9 cellular contexts compared by ENCODE assay signal in genomic region chr17:44221072-44221861, GRCh38. TPM values are rescaled to one million over a fixed set of nuclear protein-coding genes. Genes with fewer than 3 reads are reported as not detected.
DNase-seq lines count a peak whose midpoint lies in the region; ATAC-seq and TF ChIP-seq lines count a peak whose summit lies in the region.
"Had no signal": no experiment of that assay in that cellular context is flagged by ENCODE, and none has a peak within 500 bp of the region (broad histone marks: within the 10 kb centered on the region; RNA-seq: fewer than 3 reads in every experiment).

No MANE protein-coding gene starts in this region.

- TF ChIP-seq CTCF in GM10266 (IDR thresholded peaks at IDR 0.05; ENCODE audit: control insufficient read depth, insufficient read depth, low read depth, missing control alignments) (no peak), SU-DHL-6 (IDR thresholded peaks at IDR 0.05; ENCODE audit: insufficient read depth, low read length, poor library complexity, severe bottlenecking) (no peak), heart right ventricle (IDR thresholded peaks at IDR 0.05) (peak in 2 of 9 donors; percentile 4 to 11), parathyroid adenoma (IDR thresholded peaks at IDR 0.05) (no peak)

- ATAC-seq in heart right ventricle (peak; percentile 23 to 69 (median 53)), HG02852 (IDR thresholded peaks at IDR 0.05; ENCODE audit: unreplicated experiment) (no peak), GM18858 (IDR thresholded peaks at IDR 0.05; ENCODE audit: unreplicated experiment) (no peak)

- H3K27ac ChIP-seq in SU-DHL-6 (ENCODE audit: low read depth, low read length), result peak overlapping the region; percentile 95
- peak overlapping the region; percentile 98 to 100 (median 100) for H3K27ac ChIP-seq in heart right ventricle
- H3K27ac ChIP-seq in parathyroid adenoma, result peak overlapping the region; percentile 94

- DNase-seq in GM10266 (ENCODE audit: extremely low spot score), result peak; percentile 83
- DNase-seq in NCI-H1417 treated with DMSO at 0.1 percent for 48 hours (lab: John Stamatoyannopoulos, UW), result peak; percentile 51
- DNase-seq in amniotic epithelial cell (ENCODE audit: low read depth), result peak; percentile 81
- DNase-seq in heart right ventricle, result peak; percentile 84 to 86

- H3K4me1 ChIP-seq in heart right ventricle (peaks cover 11 to 49% (median 45%) of the 10 kb centered on the region in 9 donors), parathyroid adenoma (peaks cover 25% of the 10 kb centered on the region)

- 0% methylated on average over 54 of the region's 54 CpGs for WGBS in heart right ventricle, 2 donors

- H4K20me1 ChIP-seq in SU-DHL-6 (ENCODE audit: low read depth, low read length), result no peaks in the 10 kb centered on the region

- no peaks in the 10 kb centered on the region for H3K27me3 ChIP-seq in SU-DHL-6 (ENCODE audit: low read length)
- no peaks in the 10 kb centered on the region for H3K27me3 ChIP-seq in heart right ventricle
- H3K27me3 ChIP-seq in parathyroid adenoma (ENCODE audit: control insufficient read depth, insufficient read depth, low read length), result no peaks in the 10 kb centered on the region

- peaks cover 19% of the 10 kb centered on the region for H3F3A ChIP-seq in SU-DHL-6 (ENCODE audit: insufficient read depth)

- H3K9me3 ChIP-seq in SU-DHL-6 (ENCODE audit: insufficient read depth, low read length) (no peaks in the 10 kb centered on the region), heart right ventricle (no peaks in the 10 kb centered on the region), parathyroid adenoma (ENCODE audit: control insufficient read depth, low read length) (no peaks in the 10 kb centered on the region)

- H2AFZ ChIP-seq in SU-DHL-6 (ENCODE audit: low read depth, low read length, severe bottlenecking) (peak overlapping the region; percentile 23), parathyroid adenoma (peak overlapping the region; percentile 82)

- peak overlapping the region; percentile 93 for H3K9ac ChIP-seq in SU-DHL-6 (ENCODE audit: low read length)
- peak overlapping the region; percentile 73 for H3K9ac ChIP-seq in parathyroid adenoma

- peak overlapping the region; percentile 83 for H3K4me2 ChIP-seq in SU-DHL-6 (ENCODE audit: low read depth, low read length, poor library complexity, severe bottlenecking)
- H3K4me2 ChIP-seq in parathyroid adenoma (ENCODE audit: low read length), result peak overlapping the region; percentile 100

- no peaks in the 10 kb centered on the region for H3K36me3 ChIP-seq in SU-DHL-6 (ENCODE audit: low read length)
- H3K36me3 ChIP-seq in heart right ventricle, result peaks cover 0 to 12% (median 5%) of the 10 kb centered on the region in 9 donors
- H3K36me3 ChIP-seq in parathyroid adenoma (ENCODE audit: control insufficient read depth, insufficient read depth, low read length), result no peaks in the 10 kb centered on the region

- H3K9me2 ChIP-seq in SU-DHL-6 (replicated peaks; ENCODE audit: insufficient read depth, low read length), result no peaks in the 10 kb centered on the region

- intact Hi-C loops in heart right ventricle (cut with DNase I), result loop anchor here in 5 of 10 donors (1.0 to 10.0 kb wide), 5 partner anchors 54 to 104 kb away; partner anchors contain the start of gene SLC25A39 (in 3 of the 5)

- H3K4me3 ChIP-seq in SU-DHL-6 (ENCODE audit: insufficient read depth, low read length, poor library complexity, severe bottlenecking) (peak overlapping the region; percentile 66), heart right ventricle (peak overlapping the region; percentile 47 to 98 (median 92)), parathyroid adenoma (ENCODE audit: low read depth, low read length) (peak overlapping the region; percentile 96)

- H3K79me2 ChIP-seq in SU-DHL-6 (ENCODE audit: insufficient read depth, low read length) (peaks cover 25% of the 10 kb centered on the region), parathyroid adenoma (peaks cover 17% of the 10 kb centered on the region)

RNA-seq across cellular contexts. Expression of gene UBTF, which starts 1.8 kb away (rescaled TPM):
- 10 to 100 TPM; 35.9 to 56.3 (median 42.5) TPM for total RNA-seq in heart right ventricle
- 10 to 100 TPM; 30.8 to 34.4 TPM for polyA plus RNA-seq in heart right ventricle

RNA-seq across cellular contexts. Expression of gene ATXN7L3, which starts 21.6 kb away (rescaled TPM):
- 10 to 100 TPM; 23.7 to 40.6 (median 32.4) TPM for total RNA-seq in heart right ventricle
- polyA plus RNA-seq in heart right ventricle, result 10 to 100 TPM; 29.0 to 29.8 TPM

RNA-seq across cellular contexts. Expression of gene TMUB2, which starts 34.5 kb away (rescaled TPM):
- 10 to 100 TPM; 16.3 to 28.3 (median 19.6) TPM for total RNA-seq in heart right ventricle
- polyA plus RNA-seq in heart right ventricle, result 10 to 100 TPM; 27.8 to 37.2 TPM

RNA-seq across cellular contexts. Expression of gene SLC4A1, which starts 46.7 kb away (rescaled TPM):
- total RNA-seq in heart right ventricle, result 1 to 10 TPM in 2 of 10 donors, under 1 TPM in 8; 0.11 to 2.4 (median 0.53) TPM
- polyA plus RNA-seq in heart right ventricle, result under 1 TPM in 1 of 2 donors, not detected in 1; 0.06 TPM
- total RNA-seq: pulmonary artery endothelial cell had no signal

RNA-seq across cellular contexts. Expression of gene ASB16, which starts 50.8 kb away (rescaled TPM):
- 10 to 100 TPM; 12.4 to 16.4 (median 13.6) TPM for total RNA-seq in heart right ventricle
- 1 to 10 TPM in 1 of 2 donors, under 1 TPM in 1; 0.64 to 6.5 TPM for polyA plus RNA-seq in heart right ventricle
- total RNA-seq: pulmonary artery endothelial cell had no signal

Comparison
In these comparisons a context has a peak if more than half of its experiments do, and no peak if none do; other contexts are left out.
1. ATAC-seq: peak in heart right ventricle (8 of 8); none in HG02852 (single experiment) and GM18858 (single experiment).
2. Peak in every context shown above with its lines, with median percentiles within 50 percentile points of each other: DNase-seq, H3K27ac ChIP-seq and H3K4me3 ChIP-seq.